Comparison of ENCODE assay signal across 18 cellular contexts in the genomic region with DNA sequence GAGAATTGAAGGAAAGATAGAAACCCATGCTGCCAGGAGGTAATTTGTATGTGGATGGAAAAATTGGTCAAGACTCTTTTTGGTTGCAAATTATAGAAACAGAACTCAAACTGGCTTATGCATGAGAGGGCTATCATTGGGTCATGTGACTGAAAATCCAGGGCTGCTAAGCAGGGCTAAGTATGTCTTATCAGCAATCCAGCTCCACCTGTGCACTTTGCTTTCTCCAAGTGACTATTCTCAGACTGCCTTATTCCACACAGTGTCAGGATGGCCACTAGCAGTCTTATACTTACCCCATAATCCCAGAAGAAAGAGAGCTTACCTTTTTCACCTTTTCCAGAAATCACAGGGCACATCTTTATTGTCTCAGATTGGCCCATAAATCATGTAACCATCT.
A peak's percentile ranks its signal among the peaks of the same experiment; 100 is the strongest.
DNase-seq lines count a peak whose midpoint lies in the region; ATAC-seq and TF ChIP-seq lines count a peak whose summit lies in the region.
"Had no signal": no experiment of that assay in that cellular context is flagged by ENCODE, and none has a peak within 500 bp of the region (broad histone marks: within the 10 kb centered on the region; RNA-seq: fewer than 3 reads in every experiment).

No MANE protein-coding gene starts in this region.

- POLR2A ChIA-PET in activated CD4-positive, alpha-beta memory T cell treated with anti-CD3 and anti-CD28 coated beads for 36 hours (lab: Charles Lee): no interaction called here

- H3K36me3 Mint-ChIP-seq in activated CD4-positive, alpha-beta memory T cell treated with anti-CD3 and anti-CD28 coated beads for 36 hours: no peaks in the 10 kb centered on the region
- H3K36me3 Mint-ChIP-seq: CD8-positive, alpha-beta T cell had no signal

- intact Hi-C loops in left colon (cut with DNase I, micrococcal nuclease): no loop called here
- intact Hi-C loops in activated CD4-positive, alpha-beta memory T cell treated with anti-CD3 and anti-CD28 coated beads for 36 hours (cut with micrococcal nuclease): no loop called here

- H3K27ac ChIP-seq in WERI-Rb-1: no peak overlapping the region
- H3K27ac ChIP-seq: 22Rv1; A549; BLaER1 treated with 17β-estradiol and CSF1 and Interleukin-3, amounts not matched to agents 10 nM and 100 nM; C4-2B had no signal

- H3K4me3 Mint-ChIP-seq in activated CD4-positive, alpha-beta memory T cell treated with anti-CD3 and anti-CD28 coated beads for 36 hours: no peak overlapping the region
- H3K4me3 Mint-ChIP-seq: B cell; CD4-positive, alpha-beta T cell; CD8-positive, alpha-beta T cell had no signal

- H3K27ac Mint-ChIP-seq in activated CD4-positive, alpha-beta memory T cell treated with anti-CD3 and anti-CD28 coated beads for 36 hours: no peak overlapping the region
- H3K27ac Mint-ChIP-seq: B cell; CD4-positive, alpha-beta T cell; CD8-positive, alpha-beta T cell had no signal

- DNase-seq in NCI-H524 (lab: John Stamatoyannopoulos, UW) (peak; percentile 5 to 26), NCI-H524 treated with DMSO at 0.1 percent for 48 hours (lab: John Stamatoyannopoulos, UW) (no peak), WERI-Rb-1 (peak; percentile 62), left colon (no peak)
- no peak for DNase-seq in activated CD4-positive, alpha-beta memory T cell treated with anti-CD3 and anti-CD28 coated beads for 36 hours
- DNase-seq: AML-193; Caco-2; Calu3; CD4-positive, alpha-beta T cell; CD8-positive, alpha-beta T cell; DMS79 treated with DMSO at 0.1 percent for 48 hours; GF-D8 had no signal

- H3K27me3 ChIP-seq in WERI-Rb-1 (ENCODE audit: insufficient read depth, low read depth, severe bottlenecking): no peaks in the 10 kb centered on the region
- H3K27me3 ChIP-seq: BLaER1 treated with 17β-estradiol and CSF1 and Interleukin-3, amounts not matched to agents 10 nM and 100 nM had no signal

- H3K4me3 ChIP-seq in WERI-Rb-1 (ENCODE audit: low read depth, low read length): no peak overlapping the region
- H3K4me3 ChIP-seq: A549; BLaER1 treated with 17β-estradiol and CSF1 and Interleukin-3, amounts not matched to agents 10 nM and 100 nM had no signal

- CTCF ChIA-PET in activated CD4-positive, alpha-beta memory T cell treated with anti-CD3 and anti-CD28 coated beads for 36 hours (lab: Charles Lee): no interaction called here

- H3K9me3 ChIP-seq in WERI-Rb-1 (ENCODE audit: severe bottlenecking): no peaks in the 10 kb centered on the region
- H3K9me3 ChIP-seq: A549; BLaER1 treated with 17β-estradiol and CSF1 and Interleukin-3, amounts not matched to agents 10 nM and 100 nM; Caco-2 had no signal

- no peaks in the 10 kb centered on the region for H3K4me1 Mint-ChIP-seq in activated CD4-positive, alpha-beta memory T cell treated with anti-CD3 and anti-CD28 coated beads for 36 hours (ENCODE audit: low read depth)
- H3K4me1 Mint-ChIP-seq: B cell had no signal

- TF ChIP-seq CTCF in WERI-Rb-1 (IDR thresholded peaks at IDR 0.05; ENCODE audit: low read depth, low read length): no peak

- ATAC-seq in left colon: peak; percentile 50
- ATAC-seq in GM21786 (IDR thresholded peaks at IDR 0.05; ENCODE audit: unreplicated experiment): no peak
- ATAC-seq: A549; CD8-positive, alpha-beta T cell had no signal

- H3K9me3 Mint-ChIP-seq in activated CD4-positive, alpha-beta memory T cell treated with anti-CD3 and anti-CD28 coated beads for 36 hours: no peaks in the 10 kb centered on the region
- H3K9me3 Mint-ChIP-seq: CD8-positive, alpha-beta T cell had no signal

- H3K27me3 Mint-ChIP-seq in activated CD4-positive, alpha-beta memory T cell treated with anti-CD3 and anti-CD28 coated beads for 36 hours: no peaks in the 10 kb centered on the region

- H3K36me3 ChIP-seq in WERI-Rb-1: no peaks in the 10 kb centered on the region
- H3K36me3 ChIP-seq: BLaER1 treated with 17β-estradiol and CSF1 and Interleukin-3, amounts not matched to agents 10 nM and 100 nM had no signal

Comparison
In these comparisons a context has a peak if more than half of its experiments do, and no peak if none do; other contexts are left out.
1. DNase-seq: peak in NCI-H524 (2 of 2) and WERI-Rb-1 (single experiment); none in NCI-H524 treated with DMSO at 0.1 percent for 48 hours (single experiment), left colon (0 of 2) and activated CD4-positive, alpha-beta memory T cell treated with anti-CD3 and anti-CD28 coated beads for 36 hours (single experiment).